ENCODE assay signal across 11 cellular contexts in the genomic region with DNA sequence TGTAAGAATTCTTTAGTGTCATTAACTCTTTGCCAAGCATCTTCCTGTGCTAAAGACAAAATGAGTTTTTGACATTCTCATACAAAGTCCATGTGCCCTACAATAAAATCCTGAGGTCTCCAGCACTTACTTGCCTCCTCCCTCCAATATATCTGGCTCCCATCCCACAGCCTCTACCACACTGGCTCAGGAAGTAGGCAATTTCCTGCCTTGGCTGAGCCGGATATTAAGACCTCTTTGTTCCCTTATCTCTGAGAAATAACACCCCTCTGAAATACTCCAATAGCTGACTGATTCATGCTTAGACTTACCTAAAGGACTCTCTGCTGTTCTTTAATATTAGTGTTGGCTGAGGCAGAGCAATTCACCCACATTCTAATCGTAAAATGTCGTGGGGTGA. TPM values are rescaled to one million over a fixed set of nuclear protein-coding genes. Genes with fewer than 3 reads are reported as not detected.
DNase-seq lines count a peak whose midpoint lies in the region; ATAC-seq and TF ChIP-seq lines count a peak whose summit lies in the region.
"Had no signal": no experiment of that assay in that cellular context is flagged by ENCODE, and none has a peak within 500 bp of the region (broad histone marks: within the 10 kb centered on the region; RNA-seq: fewer than 3 reads in every experiment).

No MANE protein-coding gene starts in this region.

- DNase-seq in COLO829 (ENCODE audit: low spot score) (peak; percentile 92), NCI-H1105 (lab: John Stamatoyannopoulos, UW) (peak; percentile 4), cerebellar cortex (ENCODE audit: low spot score) (peak; percentile 70), lung microvascular endothelial cell (ENCODE audit: low read depth in 2 of 2) (peak; percentile 35 to 84), T-helper 9 cell (no peak), suprapubic skin (ENCODE audit: low spot score in 2 of 2) (no peak)
- DNase-seq: erythroblast, H7, T-helper 2 cell had no signal

- H3K27me3 ChIP-seq in suprapubic skin: no peaks in the 10 kb centered on the region

- no peaks in the 10 kb centered on the region for H3K36me3 ChIP-seq in suprapubic skin

- no peaks in the 10 kb centered on the region for H3K9me3 ChIP-seq in suprapubic skin

- TF ChIP-seq CTCF in suprapubic skin (IDR thresholded peaks at IDR 0.05): no peak

- H3K27ac ChIP-seq in suprapubic skin: no peak overlapping the region

- ATAC-seq in HG03039 (IDR thresholded peaks at IDR 0.05; ENCODE audit: unreplicated experiment) (no peak), HG02642 (IDR thresholded peaks at IDR 0.05; ENCODE audit: poor library complexity, unreplicated experiment) (no peak)

- H3K4me3 ChIP-seq in suprapubic skin: no peak overlapping the region

- 39% methylated on average over 3 of the region's 3 CpGs for WGBS in suprapubic skin

- TF ChIP-seq POLR2A in suprapubic skin (IDR thresholded peaks at IDR 0.05): no peak

- no peaks in the 10 kb centered on the region for H3K4me1 ChIP-seq in suprapubic skin

- TF ChIP-seq EP300 in suprapubic skin (IDR thresholded peaks at IDR 0.05): no peak

RNA-seq across cellular contexts. Expression of gene GORAB, which starts 37.6 kb away (rescaled TPM):
- total RNA-seq in lung microvascular endothelial cell (4.6 and 7.3 TPM in 2 replicates), suprapubic skin (10 to 100 TPM in 1 of 4 donors, 1 to 10 TPM in 3; 3.5 to 10.5 (median 7.7) TPM)

Comparison
In these comparisons a context has a peak if more than half of its experiments do, and no peak if none do; other contexts are left out.
1. DNase-seq: peak in COLO829 (single experiment), NCI-H1105 (single experiment), cerebellar cortex (single experiment) and lung microvascular endothelial cell (2 of 2); none in T-helper 9 cell (single experiment) and suprapubic skin (0 of 2).